1 cellular context compared by ENCODE assay signal in genomic region chr1:23168462-23169218, GRCh38.
TF ChIP-seq lines count a peak whose summit lies in the region.

Gene LUZP1, minus strand, starts transcription at chr1:23168856.

TF ChIP-seq in HepG2, 621 proteins besides CTCF, POLR2A, EP300 and RAD21 (continued from another document and continues in another):
- TF ChIP-seq RARA (CRISPR knock-in tag; IDR thresholded peaks at IDR 0.05) = no peak
- TF ChIP-seq, protein P1, sequence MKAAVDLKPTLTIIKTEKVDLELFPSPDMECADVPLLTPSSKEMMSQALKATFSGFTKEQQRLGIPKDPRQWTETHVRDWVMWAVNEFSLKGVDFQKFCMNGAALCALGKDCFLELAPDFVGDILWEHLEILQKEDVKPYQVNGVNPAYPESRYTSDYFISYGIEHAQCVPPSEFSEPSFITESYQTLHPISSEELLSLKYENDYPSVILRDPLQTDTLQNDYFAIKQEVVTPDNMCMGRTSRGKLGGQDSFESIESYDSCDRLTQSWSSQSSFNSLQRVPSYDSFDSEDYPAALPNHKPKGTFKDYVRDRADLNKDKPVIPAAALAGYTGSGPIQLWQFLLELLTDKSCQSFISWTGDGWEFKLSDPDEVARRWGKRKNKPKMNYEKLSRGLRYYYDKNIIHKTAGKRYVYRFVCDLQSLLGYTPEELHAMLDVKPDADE (CRISPR knock-in tag; IDR thresholded peaks at IDR 0.05) = no peak
- TF ChIP-seq FOXK1 (CRISPR knock-in tag; IDR thresholded peaks at IDR 0.05; ENCODE audit: borderline replicate concordance, low read depth) = no peak
- TF ChIP-seq ZNF580 (CRISPR knock-in tag; IDR thresholded peaks at IDR 0.05; ENCODE audit: borderline replicate concordance, low read depth) = 0 out of 2 replicates have a peak, but pooled peaks have one; percentile 66
- no peak for TF ChIP-seq KLF15 (CRISPR knock-in tag; IDR thresholded peaks at IDR 0.05; ENCODE audit: borderline replicate concordance)
- no peak for TF ChIP-seq PHF20 (CRISPR knock-in tag; IDR thresholded peaks at IDR 0.05)
- no peak for TF ChIP-seq ZNF644 (CRISPR knock-in tag; IDR thresholded peaks at IDR 0.05; ENCODE audit: low read depth)
- TF ChIP-seq MXI1 (IDR thresholded peaks at IDR 0.05; ENCODE audit: borderline replicate concordance, low read depth, low read length) = peak; percentile 62; the same call in 1 of the 3 replicates
- no peak for TF ChIP-seq ZSCAN12 (CRISPR knock-in tag; IDR thresholded peaks at IDR 0.05)
- no peak for TF ChIP-seq ZFP36L2 (CRISPR knock-in tag; IDR thresholded peaks at IDR 0.05)
- TF ChIP-seq HOXA5 (CRISPR knock-in tag; IDR thresholded peaks at IDR 0.05) = no peak; the same call in 1 of the 2 replicates
- TF ChIP-seq HNRNPUL1 (IDR thresholded peaks at IDR 0.05; ENCODE audit: low read depth, low read length) = no peak
- no peak for TF ChIP-seq SIN3A (IDR thresholded peaks at IDR 0.05; ENCODE audit: borderline replicate concordance, low read depth, low read length)
- no peak; the same call in 1 of the 2 replicates for TF ChIP-seq MEIS2 (CRISPR knock-in tag; IDR thresholded peaks at IDR 0.05)
- TF ChIP-seq ZNF256 (CRISPR knock-in tag; conservative IDR thresholded peaks at IDR 0.05) = no peak
- TF ChIP-seq ZNF772 (CRISPR knock-in tag; IDR thresholded peaks at IDR 0.05) = no peak
- 0 out of 2 replicates have a peak, but pooled peaks have one; percentile 63 for TF ChIP-seq ZC3H13 (CRISPR knock-in tag; IDR thresholded peaks at IDR 0.05)
- TF ChIP-seq STAG1 (CRISPR knock-in tag; IDR thresholded peaks at IDR 0.05) = no peak
- no peak for TF ChIP-seq PAWR (CRISPR knock-in tag; IDR thresholded peaks at IDR 0.05; ENCODE audit: borderline replicate concordance)
- TF ChIP-seq WIZ (CRISPR knock-in tag; IDR thresholded peaks at IDR 0.05) = no peak
- TF ChIP-seq ZNF605 (CRISPR knock-in tag; IDR thresholded peaks at IDR 0.05) = no peak
- no peak for TF ChIP-seq YEATS2 (CRISPR knock-in tag; IDR thresholded peaks at IDR 0.05; ENCODE audit: borderline replicate concordance)
- TF ChIP-seq ZNF670 (CRISPR knock-in tag; IDR thresholded peaks at IDR 0.05; ENCODE audit: borderline replicate concordance) = no peak
- no peak for TF ChIP-seq TRIM24 (CRISPR knock-in tag; IDR thresholded peaks at IDR 0.05)
- TF ChIP-seq, protein P2, sequence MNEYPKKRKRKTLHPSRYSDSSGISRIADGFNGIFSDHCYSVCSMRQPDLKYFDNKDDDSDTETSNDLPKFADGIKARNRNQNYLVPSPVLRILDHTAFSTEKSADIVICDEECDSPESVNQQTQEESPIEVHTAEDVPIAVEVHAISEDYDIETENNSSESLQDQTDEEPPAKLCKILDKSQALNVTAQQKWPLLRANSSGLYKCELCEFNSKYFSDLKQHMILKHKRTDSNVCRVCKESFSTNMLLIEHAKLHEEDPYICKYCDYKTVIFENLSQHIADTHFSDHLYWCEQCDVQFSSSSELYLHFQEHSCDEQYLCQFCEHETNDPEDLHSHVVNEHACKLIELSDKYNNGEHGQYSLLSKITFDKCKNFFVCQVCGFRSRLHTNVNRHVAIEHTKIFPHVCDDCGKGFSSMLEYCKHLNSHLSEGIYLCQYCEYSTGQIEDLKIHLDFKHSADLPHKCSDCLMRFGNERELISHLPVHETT (CRISPR knock-in tag; conservative IDR thresholded peaks at IDR 0.05) = 0 out of 2 replicates have a peak, but pooled peaks have one; percentile 51
- TF ChIP-seq ARID2 (CRISPR knock-in tag; IDR thresholded peaks at IDR 0.05; ENCODE audit: borderline replicate concordance) = no peak
- no peak for TF ChIP-seq PAX8 (CRISPR knock-in tag; IDR thresholded peaks at IDR 0.05; ENCODE audit: borderline replicate concordance)
- TF ChIP-seq ONECUT2 (CRISPR knock-in tag; IDR thresholded peaks at IDR 0.05) = no peak
- TF ChIP-seq, protein P3, sequence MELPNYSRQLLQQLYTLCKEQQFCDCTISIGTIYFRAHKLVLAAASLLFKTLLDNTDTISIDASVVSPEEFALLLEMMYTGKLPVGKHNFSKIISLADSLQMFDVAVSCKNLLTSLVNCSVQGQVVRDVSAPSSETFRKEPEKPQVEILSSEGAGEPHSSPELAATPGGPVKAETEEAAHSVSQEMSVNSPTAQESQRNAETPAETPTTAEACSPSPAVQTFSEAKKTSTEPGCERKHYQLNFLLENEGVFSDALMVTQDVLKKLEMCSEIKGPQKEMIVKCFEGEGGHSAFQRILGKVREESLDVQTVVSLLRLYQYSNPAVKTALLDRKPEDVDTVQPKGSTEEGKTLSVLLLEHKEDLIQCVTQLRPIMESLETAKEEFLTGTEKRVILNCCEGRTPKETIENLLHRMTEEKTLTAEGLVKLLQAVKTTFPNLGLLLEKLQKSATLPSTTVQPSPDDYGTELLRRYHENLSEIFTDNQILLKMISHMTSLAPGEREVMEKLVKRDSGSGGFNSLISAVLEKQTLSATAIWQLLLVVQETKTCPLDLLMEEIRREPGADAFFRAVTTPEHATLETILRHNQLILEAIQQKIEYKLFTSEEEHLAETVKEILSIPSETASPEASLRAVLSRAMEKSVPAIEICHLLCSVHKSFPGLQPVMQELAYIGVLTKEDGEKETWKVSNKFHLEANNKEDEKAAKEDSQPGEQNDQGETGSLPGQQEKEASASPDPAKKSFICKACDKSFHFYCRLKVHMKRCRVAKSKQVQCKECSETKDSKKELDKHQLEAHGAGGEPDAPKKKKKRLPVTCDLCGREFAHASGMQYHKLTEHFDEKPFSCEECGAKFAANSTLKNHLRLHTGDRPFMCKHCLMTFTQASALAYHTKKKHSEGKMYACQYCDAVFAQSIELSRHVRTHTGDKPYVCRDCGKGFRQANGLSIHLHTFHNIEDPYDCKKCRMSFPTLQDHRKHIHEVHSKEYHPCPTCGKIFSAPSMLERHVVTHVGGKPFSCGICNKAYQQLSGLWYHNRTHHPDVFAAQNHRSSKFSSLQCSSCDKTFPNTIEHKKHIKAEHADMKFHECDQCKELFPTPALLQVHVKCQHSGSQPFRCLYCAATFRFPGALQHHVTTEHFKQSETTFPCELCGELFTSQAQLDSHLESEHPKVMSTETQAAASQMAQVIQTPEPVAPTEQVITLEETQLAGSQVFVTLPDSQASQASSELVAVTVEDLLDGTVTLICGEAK (IDR thresholded peaks at IDR 0.05) = no peak
- TF ChIP-seq, protein P3 (CRISPR knock-in tag; IDR thresholded peaks at IDR 0.05) = no peak
- no peak for TF ChIP-seq NFIC (IDR thresholded peaks at IDR 0.05; ENCODE audit: low read length)
- TF ChIP-seq NFE2L1 (CRISPR knock-in tag; IDR thresholded peaks at IDR 0.05; ENCODE audit: borderline replicate concordance) = no peak
- TF ChIP-seq ZNF362 (CRISPR knock-in tag; IDR thresholded peaks at IDR 0.05; ENCODE audit: borderline replicate concordance) = peak; percentile 46; the same call in 1 of the 2 replicates
- no peak for TF ChIP-seq ZNF33B (CRISPR knock-in tag; IDR thresholded peaks at IDR 0.05)
- no peak for TF ChIP-seq ZNF383 (CRISPR knock-in tag; IDR thresholded peaks at IDR 0.05; ENCODE audit: borderline replicate concordance)
- no peak for TF ChIP-seq ZNF7 (CRISPR knock-in tag; IDR thresholded peaks at IDR 0.05)
- no peak for TF ChIP-seq ZBTB43 (CRISPR knock-in tag; conservative IDR thresholded peaks at IDR 0.05)
- TF ChIP-seq KDM4B (CRISPR knock-in tag; IDR thresholded peaks at IDR 0.05) = no peak
- TF ChIP-seq ASH2L (IDR thresholded peaks at IDR 0.05; ENCODE audit: insufficient read length, low read depth, low read length) = peak; percentile 48
- TF ChIP-seq, protein P4, sequence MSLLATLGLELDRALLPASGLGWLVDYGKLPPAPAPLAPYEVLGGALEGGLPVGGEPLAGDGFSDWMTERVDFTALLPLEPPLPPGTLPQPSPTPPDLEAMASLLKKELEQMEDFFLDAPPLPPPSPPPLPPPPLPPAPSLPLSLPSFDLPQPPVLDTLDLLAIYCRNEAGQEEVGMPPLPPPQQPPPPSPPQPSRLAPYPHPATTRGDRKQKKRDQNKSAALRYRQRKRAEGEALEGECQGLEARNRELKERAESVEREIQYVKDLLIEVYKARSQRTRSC (CRISPR knock-in tag; IDR thresholded peaks at IDR 0.05; ENCODE audit: low read depth) = no peak
- no peak for TF ChIP-seq ZNF576 (CRISPR knock-in tag; IDR thresholded peaks at IDR 0.05)
- TF ChIP-seq BCL6 (CRISPR knock-in tag; IDR thresholded peaks at IDR 0.05) = 0 out of 2 replicates have a peak, but pooled peaks have one; percentile 14
- no peak for TF ChIP-seq ZSCAN22 (CRISPR knock-in tag; IDR thresholded peaks at IDR 0.05)
- no peak for TF ChIP-seq JUND (CRISPR knock-in tag; IDR thresholded peaks at IDR 0.05)
- TF ChIP-seq ADNP (CRISPR knock-in tag; IDR thresholded peaks at IDR 0.05) = no peak
- no peak for TF ChIP-seq ZNF775 (CRISPR knock-in tag; IDR thresholded peaks at IDR 0.05; ENCODE audit: borderline replicate concordance)
- TF ChIP-seq ZNF629 (CRISPR knock-in tag; conservative IDR thresholded peaks at IDR 0.05) = no peak
- peak; percentile 56 for TF ChIP-seq MAX (IDR thresholded peaks at IDR 0.05)
- TF ChIP-seq, protein P5, sequence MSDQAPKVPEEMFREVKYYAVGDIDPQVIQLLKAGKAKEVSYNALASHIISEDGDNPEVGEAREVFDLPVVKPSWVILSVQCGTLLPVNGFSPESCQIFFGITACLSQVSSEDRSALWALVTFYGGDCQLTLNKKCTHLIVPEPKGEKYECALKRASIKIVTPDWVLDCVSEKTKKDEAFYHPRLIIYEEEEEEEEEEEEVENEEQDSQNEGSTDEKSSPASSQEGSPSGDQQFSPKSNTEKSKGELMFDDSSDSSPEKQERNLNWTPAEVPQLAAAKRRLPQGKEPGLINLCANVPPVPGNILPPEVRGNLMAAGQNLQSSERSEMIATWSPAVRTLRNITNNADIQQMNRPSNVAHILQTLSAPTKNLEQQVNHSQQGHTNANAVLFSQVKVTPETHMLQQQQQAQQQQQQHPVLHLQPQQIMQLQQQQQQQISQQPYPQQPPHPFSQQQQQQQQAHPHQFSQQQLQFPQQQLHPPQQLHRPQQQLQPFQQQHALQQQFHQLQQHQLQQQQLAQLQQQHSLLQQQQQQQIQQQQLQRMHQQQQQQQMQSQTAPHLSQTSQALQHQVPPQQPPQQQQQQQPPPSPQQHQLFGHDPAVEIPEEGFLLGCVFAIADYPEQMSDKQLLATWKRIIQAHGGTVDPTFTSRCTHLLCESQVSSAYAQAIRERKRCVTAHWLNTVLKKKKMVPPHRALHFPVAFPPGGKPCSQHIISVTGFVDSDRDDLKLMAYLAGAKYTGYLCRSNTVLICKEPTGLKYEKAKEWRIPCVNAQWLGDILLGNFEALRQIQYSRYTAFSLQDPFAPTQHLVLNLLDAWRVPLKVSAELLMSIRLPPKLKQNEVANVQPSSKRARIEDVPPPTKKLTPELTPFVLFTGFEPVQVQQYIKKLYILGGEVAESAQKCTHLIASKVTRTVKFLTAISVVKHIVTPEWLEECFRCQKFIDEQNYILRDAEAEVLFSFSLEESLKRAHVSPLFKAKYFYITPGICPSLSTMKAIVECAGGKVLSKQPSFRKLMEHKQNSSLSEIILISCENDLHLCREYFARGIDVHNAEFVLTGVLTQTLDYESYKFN (CRISPR knock-in tag; conservative IDR thresholded peaks at IDR 0.05) = peak; percentile 38; the same call in 1 of the 2 replicates
